Comparison of ENCODE assay signal across 18 cellular contexts in genomic region chr5:132766806-132767055, GRCh38. TPM values are rescaled to one million over a fixed set of nuclear protein-coding genes. Genes with fewer than 3 reads are reported as not detected.
"Had no signal": no experiment of that assay in that cellular context is flagged by ENCODE, and none has a peak within 500 bp of the region (broad histone marks: within the 10 kb centered on the region; RNA-seq: fewer than 3 reads in every experiment).

No MANE protein-coding gene starts in this region.

- ATAC-seq: activated CD4-positive, CD25-positive, alpha-beta regulatory T cell treated with anti-CD3 and anti-CD28 coated beads, Interleukin-2, amount 50 U/mL, for 24 hours; activated naive CD4-positive, alpha-beta T cell treated with anti-CD3 and anti-CD28 coated beads, Interleukin-2, amount 50 U/mL, for 72 hours; esophagus mucosa; gastrocnemius medialis; naive thymus-derived CD8-positive, alpha-beta T cell; SK-N-SH treated with all-trans-retinoic acid at 6 μM for 48 hours had no signal

- H3K9me3 ChIP-seq: adrenal gland, gastrocnemius medialis, heart left ventricle, sigmoid colon, tibial nerve, vagina had no signal

- H3K27ac ChIP-seq: adrenal gland, gastrocnemius medialis had no signal

- H3K36me3 Mint-ChIP-seq: activated naive CD4-positive, alpha-beta T cell treated with anti-CD3 and anti-CD28 coated beads, Interleukin-2, amount 50 U/mL, for 72 hours had no signal

- H3K4me3 Mint-ChIP-seq: naive thymus-derived CD8-positive, alpha-beta T cell had no signal

- H3K27me3 Mint-ChIP-seq: naive thymus-derived CD8-positive, alpha-beta T cell had no signal

- DNase-seq: activated gamma-delta T cell treated with Interleukin-2 at 50 U/mL for 16 hours; adrenal gland; central memory CD4-positive, alpha-beta T cell; effector CD8-positive, alpha-beta T cell; gastrocnemius medialis; kidney; naive thymus-derived CD8-positive, alpha-beta T cell; sigmoid colon; stimulated activated naive CD4-positive, alpha-beta T cell; T-helper 1 cell had no signal

- H3K27ac Mint-ChIP-seq: activated naive CD4-positive, alpha-beta T cell treated with anti-CD3 and anti-CD28 coated beads, Interleukin-2, amount 50 U/mL, for 72 hours; naive thymus-derived CD8-positive, alpha-beta T cell had no signal

- H3K27me3 ChIP-seq: adrenal gland, gastrocnemius medialis, heart left ventricle, sigmoid colon, tibial nerve, vagina had no signal

- H3K9me3 Mint-ChIP-seq: activated naive CD4-positive, alpha-beta T cell treated with anti-CD3 and anti-CD28 coated beads, Interleukin-2, amount 50 U/mL, for 72 hours; naive thymus-derived CD8-positive, alpha-beta T cell had no signal

- H3K4me3 ChIP-seq: adrenal gland, coronary artery, gastrocnemius medialis, heart left ventricle, sigmoid colon, tibial nerve, vagina had no signal

RNA-seq across cellular contexts. Expression of gene CCNI2, which starts 19.5 kb away (rescaled TPM):
- total RNA-seq: esophagus mucosa, gastrocnemius medialis, tibial nerve, vagina had no signal

RNA-seq across cellular contexts. Expression of gene SOWAHA, which starts 46.4 kb away (rescaled TPM):
- total RNA-seq: activated naive CD4-positive, alpha-beta T cell treated with anti-CD3 and anti-CD28 coated beads, Interleukin-2, amount 50 U/mL, for 72 hours; naive thymus-derived CD8-positive, alpha-beta T cell; vagina had no signal
- polyA plus RNA-seq: naive thymus-derived CD8-positive, alpha-beta T cell had no signal
